1 cellular context compared by ENCODE assay signal in the genomic region with DNA sequence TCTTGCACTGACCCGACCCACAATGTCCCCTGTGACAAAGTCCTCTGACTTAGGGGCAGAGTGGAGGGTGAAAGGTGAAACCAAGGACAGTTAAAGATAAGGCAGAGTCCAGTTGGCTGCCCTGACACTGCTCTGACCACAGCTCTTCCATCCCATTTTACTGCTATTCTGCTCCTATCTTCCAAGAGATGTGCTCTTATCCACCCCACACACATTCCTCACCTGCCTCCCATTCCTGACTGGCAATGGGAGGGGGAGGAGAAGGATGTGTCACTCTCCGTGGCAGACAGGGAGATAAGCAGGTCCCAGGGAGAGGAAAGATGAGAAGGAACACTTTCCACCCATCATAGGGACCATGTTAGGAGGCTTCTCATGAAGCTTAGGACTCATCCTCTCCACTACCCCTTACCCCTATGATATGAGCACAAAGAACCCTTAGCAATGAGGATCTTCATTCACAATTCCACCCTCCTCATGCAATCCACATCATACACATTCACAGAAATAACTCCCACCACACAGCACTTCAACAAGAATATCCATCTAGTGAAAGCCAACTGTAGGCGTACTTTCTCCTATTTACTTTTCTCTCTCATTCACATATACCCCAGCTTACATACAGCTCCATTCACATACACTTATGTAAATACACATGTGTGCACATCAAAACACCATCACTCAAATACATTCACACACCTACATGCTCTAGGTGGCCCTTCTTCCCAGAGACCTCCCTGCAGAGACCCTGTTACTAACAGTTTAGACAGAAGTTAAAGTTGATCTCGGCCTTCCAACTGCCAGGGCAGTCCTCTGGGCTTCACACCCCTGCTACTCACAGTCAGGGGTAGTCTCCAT.
TF ChIP-seq lines count a peak whose summit lies in the region.

No MANE protein-coding gene starts in this region.

TF ChIP-seq in HepG2, 621 proteins besides CTCF, POLR2A, EP300 and RAD21:
- TF ChIP-seq ESRRA (CRISPR knock-in tag; IDR thresholded peaks at IDR 0.05; ENCODE audit: low read depth) (peak; percentile 86), HNF4A (CRISPR knock-in tag; IDR thresholded peaks at IDR 0.05) (peak; percentile 7; the same call in 1 of the 2 replicates), ZNF709 (CRISPR knock-in tag; IDR thresholded peaks at IDR 0.05) (no peak)
